In the genomic region with DNA sequence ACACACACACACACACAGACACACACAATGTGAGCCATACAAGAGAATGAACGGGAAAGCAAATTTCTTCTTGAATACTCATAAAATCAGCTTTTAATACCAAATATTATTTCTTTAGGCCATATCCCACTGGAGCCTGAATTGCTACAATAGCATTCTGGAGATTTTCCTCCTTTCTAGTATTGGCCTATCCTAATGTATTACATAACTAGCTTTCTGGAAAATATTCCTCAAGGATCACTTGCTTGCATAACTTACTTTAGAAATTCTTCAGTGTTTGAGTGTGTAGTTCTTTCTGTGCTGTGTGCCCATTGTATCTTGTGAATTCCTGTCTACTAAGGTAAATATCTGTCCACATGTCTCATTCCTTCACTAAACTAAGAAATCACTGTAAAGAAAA, we compare ENCODE assay signal across 27 cellular contexts.
"Had no signal": no experiment of that assay in that cellular context is flagged by ENCODE, and none has a peak within 500 bp of the region (broad histone marks: within the 10 kb centered on the region; RNA-seq: fewer than 3 reads in every experiment).

No MANE protein-coding gene starts in this region.

- H3K4me1 ChIP-seq: body of pancreas, colonic mucosa had no signal

- H3K27ac ChIP-seq: body of pancreas, colonic mucosa, epithelial cell of prostate, esophagus squamous epithelium, WERI-Rb-1 had no signal

- H3K4me3 ChIP-seq: body of pancreas, colonic mucosa, esophagus squamous epithelium had no signal

- H3K36me3 ChIP-seq: colonic mucosa, esophagus squamous epithelium, WERI-Rb-1 had no signal

- DNase-seq: activated B cell treated with CpG ODN at 0.5 μM for 24 hours; activated CD4-positive, alpha-beta T cell treated with anti-CD3 and anti-CD28 coated beads for 48 hours; activated CD4-positive, alpha-beta T cell treated with anti-CD3 and anti-CD28 coated beads, Interleukin-2, amount 50 U/mL, for 1 hour; activated CD4-positive, alpha-beta T cell treated with anti-CD3 and anti-CD28 coated beads, Interleukin-2, amount 50 U/mL, for 48 hours; activated CD8-positive, alpha-beta memory T cell treated with anti-CD3 and anti-CD28 coated beads for 24 hours; activated CD8-positive, alpha-beta T cell treated with anti-CD3 and anti-CD28 coated beads for 36 hours; activated effector memory CD4-positive, alpha-beta T cell treated with Interleukin-2 at 50 U/mL for 16 hours; activated gamma-delta T cell treated with Interleukin-2 at 50 U/mL for 16 hours; activated naive CD4-positive, alpha-beta T cell treated with anti-CD3 and anti-CD28 coated beads, Interleukin-2, amount 50 U/mL, for 16 hours; activated naive CD4-positive, alpha-beta T cell treated with Interleukin-2 at 50 U/mL for 16 hours; activated T-cell treated with anti-CD3 and anti-CD28 coated beads, Interleukin-2, amount 50 U/mL, for 4 hours; amniotic stem cell; aorta; body of pancreas; central memory CD4-positive, alpha-beta T cell; cerebellar nuclear complex; colonic mucosa; effector CD8-positive, alpha-beta T cell; esophagus squamous epithelium; foreskin melanocyte; SW 1271; T-cell; T-helper 9 cell; WERI-Rb-1 had no signal

- H3K9me3 ChIP-seq: body of pancreas, colonic mucosa, esophagus squamous epithelium had no signal

- ATAC-seq: activated CD4-positive, CD25-positive, alpha-beta regulatory T cell treated with anti-CD3 and anti-CD28 coated beads, Interleukin-2, amount 50 U/mL, for 24 hours; activated CD8-positive, alpha-beta T cell treated with anti-CD3 and anti-CD28 coated beads for 36 hours; activated T-cell treated with anti-CD3 and anti-CD28 coated beads, Interleukin-2, amount 50 U/mL, for 4 hours; activated T-helper 17 cell treated with anti-CD3 and anti-CD28 coated beads, Interleukin-2, amount 50 U/mL, for 72 hours; body of pancreas; T-cell had no signal

- H3K27me3 ChIP-seq: body of pancreas, colonic mucosa, esophagus squamous epithelium had no signal
